22 cellular contexts compared by ENCODE assay signal in genomic region chr9:75117572-75117971, GRCh38. TPM values are rescaled to one million over a fixed set of nuclear protein-coding genes. Genes with fewer than 3 reads are reported as not detected.
DNase-seq lines count a peak whose midpoint lies in the region; ATAC-seq lines count a peak whose summit lies in the region.
"Had no signal": no experiment of that assay in that cellular context is flagged by ENCODE, and none has a peak within 500 bp of the region (broad histone marks: within the 10 kb centered on the region; RNA-seq: fewer than 3 reads in every experiment).

No MANE protein-coding gene starts in this region.

- H3K36me3 Mint-ChIP-seq in activated T-cell treated with anti-CD3 and anti-CD28 coated beads, Interleukin-2, amount 50 U/mL, for 4 hours (ENCODE audit: insufficient read depth): peaks cover 36% of the 10 kb centered on the region
- peaks cover 70% of the 10 kb centered on the region for H3K36me3 Mint-ChIP-seq in activated T-helper 17 cell treated with anti-CD3 and anti-CD28 coated beads, Interleukin-2, amount 50 U/mL, for 72 hours (ENCODE audit: low read depth)
- H3K36me3 Mint-ChIP-seq in stimulated activated memory B cell treated with anti-CD40 and anti-IgM and Interleukin-4, amounts not matched to agents 10 μg/mL and 1 μg/mL and 100 μg/mL, for 72 hours: peaks cover 50% of the 10 kb centered on the region

- H3K27me3 Mint-ChIP-seq in activated T-cell treated with anti-CD3 and anti-CD28 coated beads, Interleukin-2, amount 50 U/mL, for 4 hours (ENCODE audit: low read depth): no peaks in the 10 kb centered on the region
- H3K27me3 Mint-ChIP-seq in activated T-helper 17 cell treated with anti-CD3 and anti-CD28 coated beads, Interleukin-2, amount 50 U/mL, for 72 hours: no peaks in the 10 kb centered on the region
- no peaks in the 10 kb centered on the region for H3K27me3 Mint-ChIP-seq in stimulated activated memory B cell treated with anti-CD40 and anti-IgM and Interleukin-4, amounts not matched to agents 10 μg/mL and 1 μg/mL and 100 μg/mL, for 72 hours

- no peak for DNase-seq in activated T-cell treated with anti-CD3 and anti-CD28 coated beads, Interleukin-2, amount 50 U/mL, for 4 hours
- DNase-seq in activated T-cell treated with anti-CD3 and anti-CD28 coated beads for 4 hours (no peak), NCI-H1930 (lab: John Stamatoyannopoulos, UW) (no peak)
- DNase-seq: ACHN; activated effector memory CD4-positive, alpha-beta T cell treated with Interleukin-2 at 50 U/mL for 16 hours; cerebellar nuclear complex; DMS79 treated with DMSO at 0.1 percent for 48 hours; GF-D8; islet precursor cell; left ventricle myocardium inferior; NCI-H1417; NCI-H2081; NCI-H226; NCI-H69; occipital lobe; Peyer's patch; SHP77 treated with DMSO at 0.1 percent for 48 hours; stimulated activated CD4-positive, alpha-beta T cell treated with anti-CD3 and anti-CD28 coated beads, Interleukin-15, amount 100 ng/mL, for 24 hours had no signal

- peaks cover 8% of the 10 kb centered on the region for H3K9me3 Mint-ChIP-seq in activated T-cell treated with anti-CD3 and anti-CD28 coated beads, Interleukin-2, amount 50 U/mL, for 4 hours
- peaks cover 9% of the 10 kb centered on the region for H3K9me3 Mint-ChIP-seq in activated T-helper 17 cell treated with anti-CD3 and anti-CD28 coated beads, Interleukin-2, amount 50 U/mL, for 72 hours
- peaks cover 4% of the 10 kb centered on the region for H3K9me3 Mint-ChIP-seq in stimulated activated memory B cell treated with anti-CD40 and anti-IgM and Interleukin-4, amounts not matched to agents 10 μg/mL and 1 μg/mL and 100 μg/mL, for 72 hours

- H3K4me1 Mint-ChIP-seq in activated T-cell treated with anti-CD3 and anti-CD28 coated beads, Interleukin-2, amount 50 U/mL, for 4 hours (ENCODE audit: low read depth): peaks cover 63% of the 10 kb centered on the region
- H3K4me1 Mint-ChIP-seq in activated T-helper 17 cell treated with anti-CD3 and anti-CD28 coated beads, Interleukin-2, amount 50 U/mL, for 72 hours: peaks cover 51% of the 10 kb centered on the region
- H3K4me1 Mint-ChIP-seq in stimulated activated memory B cell treated with anti-CD40 and anti-IgM and Interleukin-4, amounts not matched to agents 10 μg/mL and 1 μg/mL and 100 μg/mL, for 72 hours: peaks cover 45% of the 10 kb centered on the region

- peak overlapping the region; percentile 96 for H3K27ac Mint-ChIP-seq in activated T-helper 17 cell treated with anti-CD3 and anti-CD28 coated beads, Interleukin-2, amount 50 U/mL, for 72 hours
- H3K27ac Mint-ChIP-seq in stimulated activated memory B cell treated with anti-CD40 and anti-IgM and Interleukin-4, amounts not matched to agents 10 μg/mL and 1 μg/mL and 100 μg/mL, for 72 hours: peak overlapping the region; percentile 1

- no peak overlapping the region for H3K4me3 Mint-ChIP-seq in activated T-cell treated with anti-CD3 and anti-CD28 coated beads, Interleukin-2, amount 50 U/mL, for 4 hours
- H3K4me3 Mint-ChIP-seq in activated T-helper 17 cell treated with anti-CD3 and anti-CD28 coated beads, Interleukin-2, amount 50 U/mL, for 72 hours: peak overlapping the region; percentile 78
- no peak overlapping the region for H3K4me3 Mint-ChIP-seq in stimulated activated memory B cell treated with anti-CD40 and anti-IgM and Interleukin-4, amounts not matched to agents 10 μg/mL and 1 μg/mL and 100 μg/mL, for 72 hours

- peak; percentile 77 to 82 for ATAC-seq in activated T-cell treated with anti-CD3 and anti-CD28 coated beads, Interleukin-2, amount 50 U/mL, for 4 hours
- ATAC-seq in GM19463 (IDR thresholded peaks at IDR 0.05; ENCODE audit: unreplicated experiment) (peak; percentile 54), GM18517 (IDR thresholded peaks at IDR 0.05; ENCODE audit: unreplicated experiment) (no peak)
- ATAC-seq in activated T-helper 17 cell treated with anti-CD3 and anti-CD28 coated beads, Interleukin-2, amount 50 U/mL, for 72 hours (replicated peaks): peak; percentile 95
- ATAC-seq in stimulated activated memory B cell treated with anti-CD40 and anti-IgM and Interleukin-4, amounts not matched to agents 10 μg/mL and 1 μg/mL and 100 μg/mL, for 72 hours: no peak

RNA-seq across cellular contexts. Expression of gene OSTF1, which starts 29.3 kb away (rescaled TPM):
- 10 to 100 TPM; 38.9 to 49.8 (median 41.3) TPM for total RNA-seq in activated T-cell treated with anti-CD3 and anti-CD28 coated beads, Interleukin-2, amount 50 U/mL, for 4 hours
- total RNA-seq in activated T-helper 17 cell treated with anti-CD3 and anti-CD28 coated beads, Interleukin-2, amount 50 U/mL, for 72 hours: 100 to 1,000 TPM; 131 to 217 TPM

RNA-seq across cellular contexts. Expression of gene NMRK1, which starts 29.6 kb away (rescaled TPM):
- 10 to 100 TPM in 2 of 3 donors, 1 to 10 TPM in 1; 7.3 to 11.1 (median 11.1) TPM for total RNA-seq in activated T-cell treated with anti-CD3 and anti-CD28 coated beads, Interleukin-2, amount 50 U/mL, for 4 hours
- 10 to 100 TPM; 39.6 to 51.5 TPM for total RNA-seq in activated T-helper 17 cell treated with anti-CD3 and anti-CD28 coated beads, Interleukin-2, amount 50 U/mL, for 72 hours

Comparison
In these comparisons a context has a peak if more than half of its experiments do, and no peak if none do; other contexts are left out.
1. ATAC-seq: peak in activated T-cell treated with anti-CD3 and anti-CD28 coated beads, Interleukin-2, amount 50 U/mL, for 4 hours (2 of 2), GM19463 (single experiment) and activated T-helper 17 cell treated with anti-CD3 and anti-CD28 coated beads, Interleukin-2, amount 50 U/mL, for 72 hours (single experiment); none in stimulated activated memory B cell treated with anti-CD40 and anti-IgM and Interleukin-4, amounts not matched to agents 10 μg/mL and 1 μg/mL and 100 μg/mL, for 72 hours (single experiment) and GM18517 (single experiment).